Comparison of ENCODE assay signal across 8 cellular contexts in the genomic region with DNA sequence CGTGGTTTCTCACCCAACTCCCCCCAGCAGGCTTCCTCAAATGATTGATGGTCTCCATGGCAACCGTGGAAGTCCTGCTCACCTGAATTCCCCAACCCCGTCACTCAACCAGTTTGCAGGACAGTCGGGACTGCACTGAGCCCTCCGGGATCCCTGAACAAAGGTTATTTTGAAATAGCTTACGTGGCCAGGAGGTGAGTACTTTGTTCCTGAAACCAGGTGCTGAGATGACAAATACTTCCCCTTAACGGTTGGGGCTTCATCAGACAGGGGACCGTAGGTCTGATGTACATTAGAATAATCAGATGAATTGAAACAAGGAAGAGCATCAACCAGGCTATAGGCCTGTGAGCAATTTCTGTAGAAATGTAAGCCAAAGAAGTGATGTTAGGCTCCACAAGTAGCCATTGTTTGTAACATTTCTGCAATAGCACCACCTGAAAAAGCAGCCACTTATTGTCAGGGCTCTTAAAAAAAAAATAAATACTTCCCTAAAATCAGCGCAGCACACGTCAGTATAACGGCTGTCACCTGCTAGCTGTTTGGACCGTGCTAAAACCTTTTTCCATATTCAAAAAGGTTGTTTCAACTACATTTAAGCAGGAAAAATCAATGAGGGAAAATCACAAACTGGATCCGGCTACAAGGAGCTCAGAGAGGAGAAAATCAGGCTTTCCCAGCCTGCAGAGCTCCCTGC.
DNase-seq lines count a peak whose midpoint lies in the region; ATAC-seq, FAIRE-seq and TF ChIP-seq lines count a peak whose summit lies in the region.

No MANE protein-coding gene starts in this region.

- 34% methylated on average over 13 of the region's 13 CpGs for WGBS in body of pancreas, 2 donors
- WGBS in transverse colon (ENCODE audit: low coverage in 1 of 2), 2 donors: 46 to 52% methylated on average over 7 to 13 of the region's 13 CpGs

- H3K27me3 ChIP-seq in body of pancreas (no peaks in the 10 kb centered on the region), transverse colon (no peaks in the 10 kb centered on the region)

- H3K4me3 ChIP-seq in body of pancreas (no peak overlapping the region), transverse colon (no peak overlapping the region), foreskin fibroblast (ENCODE audit: low read depth in 1 of 2, low read length in 2 of 2) (no peak overlapping the region)

- TF ChIP-seq CTCF in body of pancreas (IDR thresholded peaks at IDR 0.05) (no peak), transverse colon (IDR thresholded peaks at IDR 0.05) (no peak), foreskin fibroblast (IDR thresholded peaks at IDR 0.05; ENCODE audit: low read depth, low read length) (no peak)

- peaks cover 52% of the 10 kb centered on the region for H3K4me1 ChIP-seq in body of pancreas
- peaks cover 18 to 43% (median 28%) of the 10 kb centered on the region in 4 donors for H3K4me1 ChIP-seq in transverse colon

- TF ChIP-seq POLR2A in body of pancreas (IDR thresholded peaks at IDR 0.05) (no peak), transverse colon (IDR thresholded peaks at IDR 0.05) (no peak)

- intact Hi-C loops in body of pancreas (cut with DNase I) (no loop called here), transverse colon (cut with DNase I; ENCODE audit: low total_unique reads) (no loop called here)

- peak; percentile 63 for DNase-seq in activated naive CD4-positive, alpha-beta T cell treated with Interleukin-2 at 50 U/mL for 16 hours
- DNase-seq in activated naive CD4-positive, alpha-beta T cell (lab: John Stamatoyannopoulos, UW): no peak
- DNase-seq in NCI-H1417 treated with DMSO at 0.1 percent for 48 hours (lab: John Stamatoyannopoulos, UW) (peak; percentile 9), body of pancreas (peak in 1 of 4 donors; percentile 41), transverse colon (no peak), foreskin fibroblast (no peak), AG20443 (ENCODE audit: low spot score) (no peak), frontal cortex (ENCODE audit: low spot score in 2 of 2) (no peak)

- peak overlapping the region in 3 of 4 donors; percentile 39 to 72 (median 45) for H3K27ac ChIP-seq in body of pancreas
- peak overlapping the region; percentile 69 to 81 (median 76) for H3K27ac ChIP-seq in transverse colon

- ATAC-seq in body of pancreas: peak; percentile 15

- H3K36me3 ChIP-seq in body of pancreas (replicated peaks in 1 of 2; ENCODE audit: insufficient read depth in 1 of 2, low read depth in 2 of 2) (no peaks in the 10 kb centered on the region), transverse colon (no peaks in the 10 kb centered on the region)

- no peak for FAIRE-seq in frontal cortex (lab: Jason Lieb, UNC)

- TF ChIP-seq EP300 in transverse colon (IDR thresholded peaks at IDR 0.05; ENCODE audit: low read depth): no peak

- in situ Hi-C loops in transverse colon (cut with MboI; ENCODE audit: low pct_ligation_motif_present in 1 of 4, low pct_unique_long_range_greater_than_20kb in 1 of 4, low sequenced_read_pairs in 3 of 4): no loop called here

- H3K9me3 ChIP-seq in body of pancreas: no peaks in the 10 kb centered on the region
- no peaks in the 10 kb centered on the region for H3K9me3 ChIP-seq in transverse colon

Comparison
In these comparisons a context has a peak if more than half of its experiments do, and no peak if none do; other contexts are left out.
1. DNase-seq: peak in activated naive CD4-positive, alpha-beta T cell treated with Interleukin-2 at 50 U/mL for 16 hours (single experiment) and NCI-H1417 treated with DMSO at 0.1 percent for 48 hours (single experiment); none in activated naive CD4-positive, alpha-beta T cell (0 of 4), transverse colon (single experiment), foreskin fibroblast (0 of 2), AG20443 (single experiment) and frontal cortex (0 of 2).